ENCODE assay signal across 8 cellular contexts in the genomic region with DNA sequence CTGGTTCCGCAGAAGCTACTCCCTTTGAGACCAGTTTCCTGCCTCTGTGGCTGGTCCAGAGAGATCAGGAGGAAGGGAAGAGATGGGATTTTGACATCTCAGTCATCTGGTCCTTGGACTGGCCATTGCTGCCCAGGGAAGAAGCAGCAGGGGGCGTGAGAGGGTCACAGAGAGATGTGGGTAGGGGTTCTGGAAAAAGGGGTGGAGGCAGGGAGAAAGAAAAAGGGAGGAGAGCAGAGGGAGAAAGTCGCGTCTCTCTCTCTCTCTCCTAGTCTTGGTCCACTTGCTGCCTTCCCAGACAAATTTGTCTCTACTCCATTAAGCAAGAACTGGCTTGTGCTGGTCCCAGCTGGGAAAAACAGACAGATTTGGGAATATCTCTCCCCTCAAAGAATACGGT. TPM values are rescaled to one million over a fixed set of nuclear protein-coding genes. Genes with fewer than 3 reads are reported as not detected.
A peak's percentile ranks its signal among the peaks of the same experiment; 100 is the strongest.
DNase-seq lines count a peak whose midpoint lies in the region; ATAC-seq and TF ChIP-seq lines count a peak whose summit lies in the region.

No MANE protein-coding gene starts in this region.

- TF ChIP-seq POLR2A in heart left ventricle (IDR thresholded peaks at IDR 0.05): no peak
- no peak for TF ChIP-seq POLR2A in spleen (IDR thresholded peaks at IDR 0.05)

- H3K9me2 ChIP-seq in PC-9 (ENCODE audit: insufficient read depth): no peaks in the 10 kb centered on the region

- TF ChIP-seq CTCF in heart left ventricle (IDR thresholded peaks at IDR 0.05): peak; percentile 29 to 65 (median 44)
- peak; percentile 40 for TF ChIP-seq CTCF in PC-9 (conservative IDR thresholded peaks at IDR 0.05)
- peak; percentile 77 for TF ChIP-seq CTCF in fibroblast of pulmonary artery (IDR thresholded peaks at IDR 0.05; ENCODE audit: low read length, missing control alignments)
- TF ChIP-seq CTCF in spleen (IDR thresholded peaks at IDR 0.05 in 8 of 11, conservative IDR thresholded peaks at IDR 0.05 in 3 of 11): peak in 8 of 11 experiments; percentile 26 to 61 (median 46)

- no peak overlapping the region for H3K4me3 ChIP-seq in heart left ventricle
- H3K4me3 ChIP-seq in PC-9: no peak overlapping the region
- H3K4me3 ChIP-seq in fibroblast of pulmonary artery (replicated peaks; ENCODE audit: low read depth, low read length): no peak overlapping the region
- no peak overlapping the region for H3K4me3 ChIP-seq in spleen

- H3K9me3 ChIP-seq in heart left ventricle (no peaks in the 10 kb centered on the region), PC-9 (ENCODE audit: insufficient read depth, low read depth) (no peaks in the 10 kb centered on the region), spleen (no peaks in the 10 kb centered on the region)

- WGBS in heart left ventricle, 4 donors: 18 to 24% (median 19%) methylated on average over 5 of the region's 5 CpGs
- 31 to 60% (median 49%) methylated on average over 5 of the region's 5 CpGs for WGBS in spleen, 5 donors

- H3K36me3 ChIP-seq in heart left ventricle (no peaks in the 10 kb centered on the region), PC-9 (ENCODE audit: low read depth) (no peaks in the 10 kb centered on the region), spleen (no peaks in the 10 kb centered on the region)

- BruUV-seq in PC-9 (replicated peaks; lab: Mats Ljungman, UMichigan): no TSS peak

- H3K79me2 ChIP-seq in PC-9 (ENCODE audit: low read depth): no peaks in the 10 kb centered on the region

- H3K27me3 ChIP-seq in heart left ventricle (no peaks in the 10 kb centered on the region), PC-9 (ENCODE audit: insufficient read depth, low read depth) (no peaks in the 10 kb centered on the region), spleen (replicated peaks in 1 of 7) (peaks cover 0 to 9% (median 0%) of the 10 kb centered on the region in 7 donors)

- POLR2A ChIA-PET in PC-9 (lab: Charles Lee; ENCODE audit: unreplicated experiment): interaction anchor here (0.7 kb wide), 1 partner anchor 1079 kb away, joined by 6 read pairs; no protein-coding TSS in a partner anchor

- no peak overlapping the region for H2AFZ ChIP-seq in PC-9

- H3K4me2 ChIP-seq in PC-9: no peak overlapping the region

- ATAC-seq in heart left ventricle: peak; percentile 27 to 68 (median 44)
- no peak for ATAC-seq in Right ventricle myocardium inferior

- peaks cover 0 to 14% (median 0%) of the 10 kb centered on the region in 12 donors for H3K4me1 ChIP-seq in heart left ventricle
- H3K4me1 ChIP-seq in PC-9 (replicated peaks; ENCODE audit: insufficient read depth): no peaks in the 10 kb centered on the region
- H3K4me1 ChIP-seq in spleen: peaks cover 0 to 7% (median 0%) of the 10 kb centered on the region in 6 donors

- intact Hi-C loops in heart left ventricle (cut with DNase I): loop anchor here in 6 of 10 donors (1.0 to 5.0 kb wide), 2 partner anchors 53 kb away; partner anchors contain the start of genes TP53 (in 6 of the 6) and WRAP53 (in 4 of the 6)
- intact Hi-C loops in Right ventricle myocardium inferior (cut with DNase I): no loop called here
- intact Hi-C loops in PC-9 (cut with micrococcal nuclease; ENCODE audit: unreplicated experiment): loop anchor here (5.0 kb wide), 1 partner anchor 53 kb away; the partner anchor contains the start of genes TP53 and WRAP53
- intact Hi-C loops in spleen (cut with DNase I; ENCODE audit: low total_unique reads): no loop called here

- H3F3A ChIP-seq in PC-9 (ENCODE audit: insufficient read depth, low read depth): no peaks in the 10 kb centered on the region

- no peaks in the 10 kb centered on the region for H4K20me1 ChIP-seq in PC-9 (ENCODE audit: insufficient read depth)

- H3K27ac ChIP-seq in heart left ventricle (no peak overlapping the region), PC-9 (no peak overlapping the region), spleen (no peak overlapping the region)

- peak in 4 of 5 donors; percentile 52 to 80 (median 66) for DNase-seq in heart left ventricle
- DNase-seq in Right ventricle myocardium inferior (ENCODE audit: missing footprints): no peak
- peak in 1 of 2 experiments; percentile 34 for DNase-seq in PC-9
- DNase-seq in fibroblast of pulmonary artery (ENCODE audit: low read depth): peak; percentile 64
- no peak for DNase-seq in spleen
- no peak for DNase-seq in GDM1 (lab: John Stamatoyannopoulos, UW)
- no peak for DNase-seq in cortex of kidney (lab: John Stamatoyannopoulos, UW)
- DNase-seq in activated gamma-delta T cell treated with Interleukin-2 at 50 U/mL for 16 hours: no peak

- CTCF ChIA-PET in PC-9 (lab: Charles Lee): no interaction called here

RNA-seq across cellular contexts. Expression of gene SHBG, which starts 4.4 kb away (rescaled TPM):
- 1 to 10 TPM in 1 of 9 donors, under 1 TPM in 4, not detected in 4; 0.56 to 1.1 (median 0.66) TPM for total RNA-seq in heart left ventricle
- under 1 TPM; 0.28 to 0.61 TPM for polyA plus RNA-seq in heart left ventricle
- total RNA-seq in Right ventricle myocardium inferior: 0.35 TPM
- 0.52 and 1.0 TPM in 2 replicates for total RNA-seq in PC-9 (2021)
- total RNA-seq in spleen: 1 to 10 TPM in 2 of 7 donors, under 1 TPM in 3, not detected in 2; 0.49 to 1.9 (median 0.70) TPM
- under 1 TPM; 0.27 to 0.35 (median 0.28) TPM for polyA plus RNA-seq in spleen

RNA-seq across cellular contexts. Expression of gene SAT2, which starts 6.8 kb away (rescaled TPM):
- total RNA-seq in heart left ventricle (10 to 100 TPM; 50.0 to 76.0 (median 57.3) TPM), Right ventricle myocardium inferior (78.9 TPM), PC-9 (2021) (52.0 and 68.7 TPM in 2 replicates), spleen (10 to 100 TPM; 65.1 to 98.6 (median 80.6) TPM)
- polyA plus RNA-seq in heart left ventricle (100 to 1,000 TPM; 113 to 131 TPM), spleen (100 to 1,000 TPM; 116 to 229 (median 191) TPM)

RNA-seq across cellular contexts. Expression of gene ATP1B2, which starts 16.3 kb away (rescaled TPM):
- total RNA-seq in heart left ventricle (1 to 10 TPM; 1.3 to 6.6 (median 2.9) TPM), Right ventricle myocardium inferior (3.8 TPM), PC-9 (2021) (0.63 and 0.73 TPM in 2 replicates), spleen (10 to 100 TPM in 1 of 7 donors, 1 to 10 TPM in 6; 3.8 to 10.1 (median 5.1) TPM)
- polyA plus RNA-seq in heart left ventricle (1 to 10 TPM in 1 of 2 donors, under 1 TPM in 1; 0.60 to 2.6 TPM), spleen (under 1 TPM; 0.26 to 0.56 (median 0.54) TPM)

RNA-seq across cellular contexts. Expression of gene FXR2, which starts 19.7 kb away (rescaled TPM):
- total RNA-seq in heart left ventricle (100 to 1,000 TPM in 4 of 9 donors, 10 to 100 TPM in 5; 68.0 to 121 (median 98.6) TPM), Right ventricle myocardium inferior (103 TPM), PC-9 (2021) (61.5 and 63.7 TPM in 2 replicates), spleen (10 to 100 TPM; 17.7 to 29.3 (median 26.7) TPM)
- polyA plus RNA-seq in heart left ventricle (100 to 1,000 TPM in 1 of 2 donors, 10 to 100 TPM in 1; 72.4 to 123 TPM), spleen (10 to 100 TPM; 18.9 to 26.9 (median 20.4) TPM)

RNA-seq across cellular contexts. Expression of gene SOX15, which starts 44.5 kb away (rescaled TPM):
- total RNA-seq in heart left ventricle (1 to 10 TPM in 4 of 9 donors, under 1 TPM in 4, not detected in 1; 0.65 to 8.0 (median 1.2) TPM), Right ventricle myocardium inferior (0.89 TPM), PC-9 (2021) (80.9 and 124 TPM in 2 replicates), spleen (1 to 10 TPM in 1 of 7 donors, under 1 TPM in 2, not detected in 4; 0.41 to 1.7 (median 0.64) TPM)
- polyA plus RNA-seq in heart left ventricle (1 to 10 TPM in 1 of 2 donors, under 1 TPM in 1; 0.32 to 2.2 TPM), spleen (under 1 TPM; 0.20 to 0.44 (median 0.32) TPM)

Comparison
In these comparisons a context has a peak if more than half of its experiments do, and no peak if none do; other contexts are left out.
1. DNase-seq: peak in heart left ventricle (4 of 5) and fibroblast of pulmonary artery (single experiment); none in Right ventricle myocardium inferior (single experiment), spleen (single experiment), GDM1 (single experiment), cortex of kidney (single experiment) and activated gamma-delta T cell treated with Interleukin-2 at 50 U/mL for 16 hours (single experiment).
2. intact Hi-C loops: an anchor here in heart left ventricle (1.0 to 5.0 kb wide) and PC-9 (5.0 kb wide); none called in Right ventricle myocardium inferior and spleen.
3. Peak in every context shown above with its lines, with median percentiles within 50 percentile points of each other: CTCF ChIP-seq.